In genomic region chr7:131161103-131161502, GRCh38 we compare ENCODE assay signal across 16 cellular contexts.
DNase-seq lines count a peak whose midpoint lies in the region; ATAC-seq lines count a peak whose summit lies in the region.
"Had no signal": no experiment of that assay in that cellular context is flagged by ENCODE, and none has a peak within 500 bp of the region (broad histone marks: within the 10 kb centered on the region; RNA-seq: fewer than 3 reads in every experiment).

No MANE protein-coding gene starts in this region.

- no peak for ATAC-seq in HG03378 (IDR thresholded peaks at IDR 0.05; ENCODE audit: unreplicated experiment)
- ATAC-seq: GM23338, PC-3 had no signal

- DNase-seq in A172 (ENCODE audit: low spot score) = peak; percentile 16
- DNase-seq in HCEC 1CT = peak; percentile 59
- peak; percentile 38 for DNase-seq in amniotic epithelial cell (ENCODE audit: low read depth)
- DNase-seq in hepatic stellate cell (ENCODE audit: low spot score) = peak; percentile 17
- no peak for DNase-seq in kidney tubule cell (ENCODE audit: low spot score)
- no peak for DNase-seq in activated gamma-delta T cell treated with Interleukin-2 at 50 U/mL for 16 hours
- DNase-seq in NK-92 (lab: John Stamatoyannopoulos, UW; ENCODE audit: unreplicated experiment) = no peak
- DNase-seq: 8988T, COR-L47, DMS153, NCI-H1436 treated with DMSO at 0.1 percent for 48 hours, NCI-H2081 treated with DMSO at 0.1 percent for 48 hours, NCI-H526, PC-3 had no signal

Comparison
In these comparisons a context has a peak if more than half of its experiments do, and no peak if none do; other contexts are left out.
1. DNase-seq: peak in A172 (single experiment), HCEC 1CT (single experiment), amniotic epithelial cell (single experiment) and hepatic stellate cell (single experiment); none in kidney tubule cell (single experiment), activated gamma-delta T cell treated with Interleukin-2 at 50 U/mL for 16 hours (single experiment) and NK-92 (single experiment).